8 cellular contexts compared by ENCODE assay signal in the genomic region with DNA sequence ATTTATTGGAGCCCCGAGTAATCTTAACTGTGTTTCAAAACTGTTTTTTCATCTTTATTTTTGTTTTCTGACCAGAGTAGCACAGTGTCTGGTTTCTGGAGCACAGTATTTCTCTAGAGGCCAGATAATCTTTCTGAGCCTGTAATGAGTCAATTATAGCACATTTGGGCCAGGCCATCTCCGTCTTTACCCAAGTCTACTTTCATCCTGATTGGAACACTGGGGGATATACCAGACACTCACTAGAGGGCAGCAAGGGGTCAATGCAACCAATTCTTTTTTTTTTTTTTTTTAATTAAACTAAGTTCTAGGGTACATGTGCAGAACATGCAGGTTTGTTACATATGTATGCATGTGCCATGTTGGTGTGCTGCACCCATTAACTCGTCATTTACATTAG.
DNase-seq lines count a peak whose midpoint lies in the region; ATAC-seq and TF ChIP-seq lines count a peak whose summit lies in the region.

No MANE protein-coding gene starts in this region.

- no peak overlapping the region for H3K4me3 Mint-ChIP-seq in chondrocyte (ENCODE audit: unreplicated experiment)
- no peak overlapping the region for H3K4me3 Mint-ChIP-seq in neural progenitor cell
- H3K4me3 Mint-ChIP-seq in activated T-helper 2 cell treated with anti-CD3 and anti-CD28 coated beads, Interferon-gamma antibody, Interleukin-2, Interleukin-4, amounts not matched to agents 10 μg/mL and 5 μg/mL and 100 μg/mL, durations not matched to agents 14 hours and 24 hours and 36 hours (ENCODE audit: low read depth): no peak overlapping the region
- no peak overlapping the region for H3K4me3 Mint-ChIP-seq in activated T-helper 17 cell treated with anti-CD3 and anti-CD28 coated beads, Interleukin-2, amount 50 U/mL, for 72 hours

- no peaks in the 10 kb centered on the region for H3K9me2 ChIP-seq in Karpas-422 (replicated peaks; ENCODE audit: insufficient read depth, low read length)

- H3K36me3 ChIP-seq in Karpas-422 (ENCODE audit: insufficient read depth, low read length) (no peaks in the 10 kb centered on the region), neural progenitor cell (no peaks in the 10 kb centered on the region)

- H3K36me3 Mint-ChIP-seq in chondrocyte (ENCODE audit: low read depth) (no peaks in the 10 kb centered on the region), neural progenitor cell (no peaks in the 10 kb centered on the region)
- no peaks in the 10 kb centered on the region for H3K36me3 Mint-ChIP-seq in activated T-helper 2 cell treated with anti-CD3 and anti-CD28 coated beads, Interferon-gamma antibody, Interleukin-2, Interleukin-4, amounts not matched to agents 10 μg/mL and 5 μg/mL and 100 μg/mL, durations not matched to agents 14 hours and 24 hours and 36 hours (ENCODE audit: low read depth)
- no peaks in the 10 kb centered on the region for H3K36me3 Mint-ChIP-seq in activated T-helper 17 cell treated with anti-CD3 and anti-CD28 coated beads, Interleukin-2, amount 50 U/mL, for 72 hours (ENCODE audit: low read depth)

- no peak for ATAC-seq in activated T-helper 17 cell treated with anti-CD3 and anti-CD28 coated beads, Interleukin-2, amount 50 U/mL, for 72 hours (replicated peaks)
- ATAC-seq in GM18870 (IDR thresholded peaks at IDR 0.05; ENCODE audit: unreplicated experiment): no peak

- peak; percentile 70 for DNase-seq in Karpas-422
- no peak for DNase-seq in chondrocyte (ENCODE audit: low spot score)
- peak; percentile 58 for DNase-seq in neural progenitor cell (ENCODE audit: low spot score)
- DNase-seq in activated T-helper 2 cell treated with anti-CD3 and anti-CD28 coated beads, Interferon-gamma antibody, Interleukin-2, Interleukin-4, amounts not matched to agents 10 μg/mL and 5 μg/mL and 100 μg/mL, durations not matched to agents 14 hours and 24 hours and 36 hours (ENCODE audit: low spot score): no peak
- DNase-seq in mucosa of gallbladder (ENCODE audit: low spot score): no peak

- H3K79me2 ChIP-seq in Karpas-422 (ENCODE audit: low read length): peaks cover 10% of the 10 kb centered on the region
- no peaks in the 10 kb centered on the region for H3K79me2 ChIP-seq in neural progenitor cell (ENCODE audit: low read depth)

- H2AFZ ChIP-seq in Karpas-422 (ENCODE audit: low read length): no peak overlapping the region
- no peak overlapping the region for H2AFZ ChIP-seq in neural progenitor cell (replicated peaks)

- H3K4me1 Mint-ChIP-seq in chondrocyte (ENCODE audit: low read depth): peaks cover 34% of the 10 kb centered on the region
- H3K4me1 Mint-ChIP-seq in neural progenitor cell: no peaks in the 10 kb centered on the region
- H3K4me1 Mint-ChIP-seq in activated T-helper 2 cell treated with anti-CD3 and anti-CD28 coated beads, Interferon-gamma antibody, Interleukin-2, Interleukin-4, amounts not matched to agents 10 μg/mL and 5 μg/mL and 100 μg/mL, durations not matched to agents 14 hours and 24 hours and 36 hours (ENCODE audit: low read depth): no peaks in the 10 kb centered on the region
- no peaks in the 10 kb centered on the region for H3K4me1 Mint-ChIP-seq in activated T-helper 17 cell treated with anti-CD3 and anti-CD28 coated beads, Interleukin-2, amount 50 U/mL, for 72 hours

- no peaks in the 10 kb centered on the region for H3K9me3 ChIP-seq in Karpas-422 (ENCODE audit: low read length)
- H3K9me3 ChIP-seq in neural progenitor cell (ENCODE audit: low read depth): no peaks in the 10 kb centered on the region

- H3K4me3 ChIP-seq in GM12875 (ENCODE audit: low read depth, low read length): no peak overlapping the region
- no peak overlapping the region for H3K4me3 ChIP-seq in Karpas-422 (ENCODE audit: low read length)
- H3K4me3 ChIP-seq in neural progenitor cell: no peak overlapping the region

- H3K27me3 Mint-ChIP-seq in chondrocyte (ENCODE audit: low read depth): no peaks in the 10 kb centered on the region
- peaks cover 2% of the 10 kb centered on the region for H3K27me3 Mint-ChIP-seq in neural progenitor cell (ENCODE audit: insufficient read depth, low read depth)
- H3K27me3 Mint-ChIP-seq in activated T-helper 2 cell treated with anti-CD3 and anti-CD28 coated beads, Interferon-gamma antibody, Interleukin-2, Interleukin-4, amounts not matched to agents 10 μg/mL and 5 μg/mL and 100 μg/mL, durations not matched to agents 14 hours and 24 hours and 36 hours (ENCODE audit: low read depth): no peaks in the 10 kb centered on the region
- H3K27me3 Mint-ChIP-seq in activated T-helper 17 cell treated with anti-CD3 and anti-CD28 coated beads, Interleukin-2, amount 50 U/mL, for 72 hours: no peaks in the 10 kb centered on the region

- H4K20me1 ChIP-seq in Karpas-422 (ENCODE audit: insufficient read depth, low read depth, low read length) (no peaks in the 10 kb centered on the region), neural progenitor cell (ENCODE audit: low read depth) (no peaks in the 10 kb centered on the region)

- H3K27me3 ChIP-seq in Karpas-422 (ENCODE audit: low read length) (no peaks in the 10 kb centered on the region), neural progenitor cell (no peaks in the 10 kb centered on the region)

- no peaks in the 10 kb centered on the region for H3F3A ChIP-seq in neural progenitor cell (ENCODE audit: low read depth)

- H3K9ac ChIP-seq in Karpas-422 (ENCODE audit: low read length): no peak overlapping the region
- no peak overlapping the region for H3K9ac ChIP-seq in neural progenitor cell

- TF ChIP-seq CTCF in GM12875 (IDR thresholded peaks at IDR 0.05; ENCODE audit: borderline replicate concordance, insufficient read depth, low read depth, low read length) (peak; percentile 40; the same call in 1 of the 2 replicates), chondrocyte (IDR thresholded peaks at IDR 0.05) (peak; percentile 74), neural progenitor cell (IDR thresholded peaks at IDR 0.05) (peak; percentile 55)

- H3K9me3 Mint-ChIP-seq in chondrocyte (ENCODE audit: low read depth) (no peaks in the 10 kb centered on the region), neural progenitor cell (no peaks in the 10 kb centered on the region)
- H3K9me3 Mint-ChIP-seq in activated T-helper 2 cell treated with anti-CD3 and anti-CD28 coated beads, Interferon-gamma antibody, Interleukin-2, Interleukin-4, amounts not matched to agents 10 μg/mL and 5 μg/mL and 100 μg/mL, durations not matched to agents 14 hours and 24 hours and 36 hours: no peaks in the 10 kb centered on the region
- peaks cover 8% of the 10 kb centered on the region for H3K9me3 Mint-ChIP-seq in activated T-helper 17 cell treated with anti-CD3 and anti-CD28 coated beads, Interleukin-2, amount 50 U/mL, for 72 hours

- H3K4me2 ChIP-seq in Karpas-422 (ENCODE audit: low read depth, low read length, poor library complexity, severe bottlenecking) (no peak overlapping the region), neural progenitor cell (no peak overlapping the region)

- intact Hi-C loops in activated T-helper 2 cell treated with anti-CD3 and anti-CD28 coated beads, Interferon-gamma antibody, Interleukin-2, Interleukin-4, amounts not matched to agents 10 μg/mL and 5 μg/mL and 100 μg/mL, durations not matched to agents 14 hours and 24 hours and 36 hours (cut with micrococcal nuclease): no loop called here

- H3K27ac Mint-ChIP-seq in chondrocyte (ENCODE audit: unreplicated experiment) (no peak overlapping the region), neural progenitor cell (no peak overlapping the region)
- no peak overlapping the region for H3K27ac Mint-ChIP-seq in activated T-helper 2 cell treated with anti-CD3 and anti-CD28 coated beads, Interferon-gamma antibody, Interleukin-2, Interleukin-4, amounts not matched to agents 10 μg/mL and 5 μg/mL and 100 μg/mL, durations not matched to agents 14 hours and 24 hours and 36 hours
- H3K27ac Mint-ChIP-seq in activated T-helper 17 cell treated with anti-CD3 and anti-CD28 coated beads, Interleukin-2, amount 50 U/mL, for 72 hours: no peak overlapping the region

- H3K4me1 ChIP-seq in Karpas-422 (ENCODE audit: low read length) (no peaks in the 10 kb centered on the region), neural progenitor cell (peaks cover 2% of the 10 kb centered on the region)

- H3K27ac ChIP-seq in Karpas-422 (ENCODE audit: low read length): no peak overlapping the region
- H3K27ac ChIP-seq in neural progenitor cell: no peak overlapping the region

Comparison
In these comparisons a context has a peak if more than half of its experiments do, and no peak if none do; other contexts are left out.
1. DNase-seq: peak in Karpas-422 (single experiment) and neural progenitor cell (single experiment); none in chondrocyte (single experiment), activated T-helper 2 cell treated with anti-CD3 and anti-CD28 coated beads, Interferon-gamma antibody, Interleukin-2, Interleukin-4, amounts not matched to agents 10 μg/mL and 5 μg/mL and 100 μg/mL, durations not matched to agents 14 hours and 24 hours and 36 hours (single experiment) and mucosa of gallbladder (single experiment).
2. Peak in every context shown above with its lines, with median percentiles within 50 percentile points of each other: CTCF ChIP-seq.